ENCODE assay signal across 8 cellular contexts in the genomic region with DNA sequence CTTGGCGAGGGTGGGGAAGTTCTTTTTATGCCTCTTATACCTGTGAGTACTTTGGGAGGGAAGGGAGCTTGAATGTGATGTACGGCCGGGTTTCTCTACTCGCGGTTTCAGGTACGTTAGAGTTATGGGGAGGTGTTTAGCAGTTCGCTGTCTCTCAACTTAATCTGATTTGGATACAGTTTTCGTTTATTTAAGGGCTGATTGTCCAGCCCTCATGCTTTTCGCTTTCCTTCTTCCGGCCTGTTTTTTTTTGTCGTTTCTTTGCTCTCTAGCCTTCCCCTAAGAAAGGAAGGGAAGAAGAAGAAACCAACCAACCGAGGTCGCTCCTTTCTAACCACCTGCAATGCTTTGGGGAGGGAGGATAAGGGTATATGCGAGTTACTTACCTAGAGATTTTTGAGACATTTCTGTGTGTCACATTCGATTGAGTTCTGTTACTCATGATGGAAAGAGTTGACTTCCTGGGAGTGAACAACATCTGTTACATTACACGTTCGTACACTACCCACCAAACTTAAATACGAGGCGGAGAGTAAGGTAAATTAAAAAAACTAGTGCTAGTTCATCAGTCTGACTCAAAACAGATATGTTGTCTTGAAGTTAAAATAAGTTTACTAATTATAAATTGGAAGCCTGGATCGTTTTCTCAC. TPM values are rescaled to one million over a fixed set of nuclear protein-coding genes. Genes with fewer than 3 reads are reported as not detected.
DNase-seq lines count a peak whose midpoint lies in the region; ATAC-seq and TF ChIP-seq lines count a peak whose summit lies in the region.

No MANE protein-coding gene starts in this region.

- H3K4me3 ChIP-seq in BLaER1 (peak overlapping the region; percentile 93), coronary artery (peak overlapping the region; percentile 87), muscle layer of colon (ENCODE audit: low read depth in 1 of 2, low read length in 2 of 2) (peak overlapping the region; percentile 76 to 100)

- TF ChIP-seq CTCF in coronary artery (IDR thresholded peaks at IDR 0.05), result no peak

- H3K4me2 ChIP-seq in BLaER1, result peak overlapping the region; percentile 88

- peak overlapping the region; percentile 92 for H3K27ac ChIP-seq in BLaER1
- H3K27ac ChIP-seq in coronary artery, result peak overlapping the region; percentile 85 to 88
- H3K27ac ChIP-seq in muscle layer of colon (ENCODE audit: low read depth, low read length), result peak overlapping the region; percentile 96

- peaks cover 39% of the 10 kb centered on the region for H3K4me1 ChIP-seq in BLaER1
- H3K4me1 ChIP-seq in muscle layer of colon (ENCODE audit: insufficient read depth, low read length), result peaks cover 20% of the 10 kb centered on the region

- ATAC-seq in GM19395 (IDR thresholded peaks at IDR 0.05; ENCODE audit: unreplicated experiment), result peak; percentile 5
- ATAC-seq in GM19467 (IDR thresholded peaks at IDR 0.05; ENCODE audit: unreplicated experiment), result no peak

- H4K20me1 ChIP-seq in BLaER1, result peaks cover 85% of the 10 kb centered on the region

- H3K27me3 ChIP-seq in BLaER1 (no peaks in the 10 kb centered on the region), muscle layer of colon (ENCODE audit: control insufficient read depth in 1 of 2, insufficient read depth in 2 of 2, low read length in 2 of 2) (no peaks in the 10 kb centered on the region)

- no peaks in the 10 kb centered on the region for H3K9me3 ChIP-seq in BLaER1
- H3K9me3 ChIP-seq in muscle layer of colon (ENCODE audit: low read length), result no peaks in the 10 kb centered on the region

- peaks cover 14% of the 10 kb centered on the region for H3K36me3 ChIP-seq in BLaER1
- no peaks in the 10 kb centered on the region for H3K36me3 ChIP-seq in muscle layer of colon (ENCODE audit: insufficient read depth, low read length)

- peak; percentile 48 for DNase-seq in NCI-H146 (lab: John Stamatoyannopoulos, UW)
- DNase-seq in coronary artery (ENCODE audit: low spot score), result no peak
- no peak for DNase-seq in H4 (ENCODE audit: low spot score)
- DNase-seq in SHP77 treated with DMSO at 0.1 percent for 48 hours (lab: John Stamatoyannopoulos, UW), result no peak

- H3K9ac ChIP-seq in BLaER1 (peak overlapping the region; percentile 93), muscle layer of colon (ENCODE audit: low read length) (peak overlapping the region; percentile 88)

RNA-seq across cellular contexts. Expression of a gene that starts 0.9 kb away (rescaled TPM):
- 11.7 and 12.7 TPM in 2 replicates for total RNA-seq in H4 (2014; rRNA removed; shearing (Covaris generic))

RNA-seq across cellular contexts. Expression of a gene that starts 1.9 kb away (rescaled TPM):
- total RNA-seq in H4 (2014; rRNA removed; shearing (Covaris generic)), result 67.6 and 81.0 TPM in 2 replicates

RNA-seq across cellular contexts. Expression of a gene that starts 37.1 kb away (rescaled TPM):
- total RNA-seq in H4 (2014; rRNA removed; shearing (Covaris generic)), result 0.12 and 0.15 TPM in 2 replicates
